24 cellular contexts compared by ENCODE assay signal in the genomic region with DNA sequence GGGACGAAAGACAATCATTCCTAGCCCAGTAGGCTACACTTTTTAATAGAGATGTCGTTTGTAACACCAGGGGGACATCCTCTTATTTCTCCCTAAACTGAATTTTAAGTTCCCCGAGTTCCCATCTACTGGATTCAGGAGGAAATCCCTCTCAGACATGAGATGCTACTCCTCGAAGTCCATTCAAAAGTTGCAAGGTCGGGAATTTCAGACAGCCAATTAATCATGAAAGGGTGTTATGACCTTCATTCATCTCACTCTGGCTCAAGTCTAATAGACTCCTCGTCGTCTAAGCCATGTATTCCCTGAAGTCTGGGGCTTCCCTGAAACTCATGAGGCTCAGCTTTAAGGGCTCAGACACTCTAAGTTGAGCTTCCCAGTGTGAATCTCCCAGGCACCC. TPM values are rescaled to one million over a fixed set of nuclear protein-coding genes. Genes with fewer than 3 reads are reported as not detected.
DNase-seq lines count a peak whose midpoint lies in the region; ATAC-seq, FAIRE-seq and TF ChIP-seq lines count a peak whose summit lies in the region.
"Had no signal": no experiment of that assay in that cellular context is flagged by ENCODE, and none has a peak within 500 bp of the region (broad histone marks: within the 10 kb centered on the region; RNA-seq: fewer than 3 reads in every experiment).

No MANE protein-coding gene starts in this region.

- H3K23ac ChIP-seq in H9 (ENCODE audit: insufficient read length, low read depth, low read length): no peak overlapping the region

- H3K79me2 ChIP-seq in H9 (ENCODE audit: insufficient read depth, low read length) (no peaks in the 10 kb centered on the region), neural progenitor cell (ENCODE audit: low read depth) (no peaks in the 10 kb centered on the region)

- H3K9me3 Mint-ChIP-seq in H9 (peaks cover 0 to 2% of the 10 kb centered on the region in 2 experiments; a peak in 2 of 5 replicates), glutamatergic neuron (ENCODE audit: unreplicated experiment) (peaks cover 12% of the 10 kb centered on the region), neural progenitor cell (peaks cover 2% of the 10 kb centered on the region)
- no peaks in the 10 kb centered on the region for H3K9me3 Mint-ChIP-seq in activated naive CD4-positive, alpha-beta T cell treated with anti-CD3 and anti-CD28 coated beads for 36 hours

- no peak overlapping the region for H2AFZ ChIP-seq in H9 (ENCODE audit: low read length)
- H2AFZ ChIP-seq in neural progenitor cell (replicated peaks): no peak overlapping the region
- H2AFZ ChIP-seq: PC-9 had no signal

- intact Hi-C loops in activated naive CD4-positive, alpha-beta T cell treated with anti-CD3 and anti-CD28 coated beads for 36 hours (cut with micrococcal nuclease): no loop called here

- H3K27ac ChIP-seq in A549: no peak overlapping the region
- H3K27ac ChIP-seq in H9 (ENCODE audit: insufficient read length, low read depth, low read length): no peak overlapping the region
- H3K27ac ChIP-seq in neural progenitor cell: no peak overlapping the region
- H3K27ac ChIP-seq: BLaER1, PC-9 had no signal

- H3K9ac ChIP-seq in H9 (ENCODE audit: extremely low read depth, insufficient read length, low read length) (no peak overlapping the region), neural progenitor cell (no peak overlapping the region)
- H3K9ac ChIP-seq: BLaER1 had no signal

- no peak for TF ChIP-seq EP300 in A549 (IDR thresholded peaks at IDR 0.05)

- DNase-seq in A549 (ENCODE audit: low read depth in 1 of 2, low spot score in 1 of 2) (no peak), H9 (no peak), glutamatergic neuron (no peak), neural progenitor cell (ENCODE audit: low spot score) (no peak), DMS53 (lab: John Stamatoyannopoulos, UW) (no peak), H54 (ENCODE audit: insufficient read length, low spot score) (no peak)
- DNase-seq in activated naive CD4-positive, alpha-beta T cell treated with anti-CD3 and anti-CD28 coated beads for 36 hours: no peak
- DNase-seq: CD4-positive, CD25-positive, alpha-beta regulatory T cell; GOT3; Karpas-422; NCI-H1092 treated with DMSO at 0.1 percent for 48 hours; NCI-H1436; NCI-H187; NCI-H446 treated with DMSO at 0.1 percent for 48 hours; NCI-H526 treated with DMSO at 0.1 percent for 48 hours; PC-9 had no signal

- no peak overlapping the region for H3T11ph ChIP-seq in H9 (ENCODE audit: low read length)

- H2BK20ac ChIP-seq in H9 (ENCODE audit: low read depth, low read length, poor library complexity, severe bottlenecking): no peak overlapping the region

- no peak overlapping the region for H2BK15ac ChIP-seq in H9 (ENCODE audit: low read depth, low read length)

- no peak overlapping the region for H2BK5ac ChIP-seq in H9 (ENCODE audit: insufficient read length, low read length)

- no peak overlapping the region for H4K91ac ChIP-seq in H9 (ENCODE audit: insufficient read length, low read depth, low read length)

- H3F3A ChIP-seq in neural progenitor cell (ENCODE audit: low read depth): peaks cover 11% of the 10 kb centered on the region

- no peak overlapping the region for H3K27ac Mint-ChIP-seq in H9
- H3K27ac Mint-ChIP-seq in glutamatergic neuron (ENCODE audit: unreplicated experiment): no peak overlapping the region
- H3K27ac Mint-ChIP-seq in neural progenitor cell: no peak overlapping the region
- H3K27ac Mint-ChIP-seq in activated naive CD4-positive, alpha-beta T cell treated with anti-CD3 and anti-CD28 coated beads for 36 hours: no peak overlapping the region
- H3K27ac Mint-ChIP-seq: CD4-positive, CD25-positive, alpha-beta regulatory T cell had no signal

- H3K56ac ChIP-seq in H9 (ENCODE audit: insufficient read length, low read depth, low read length): no peak overlapping the region

- H3K4ac ChIP-seq in H9 (ENCODE audit: low read depth, low read length): no peak overlapping the region

- H4K5ac ChIP-seq in H9 (ENCODE audit: insufficient read length, low read depth, low read length): no peak overlapping the region

- H3K4me1 ChIP-seq in A549: no peaks in the 10 kb centered on the region
- peaks cover 3% of the 10 kb centered on the region; the same call in 1 of the 2 replicates for H3K4me1 ChIP-seq in H9 (ENCODE audit: insufficient read depth, low read length)
- H3K4me1 ChIP-seq in neural progenitor cell: no peaks in the 10 kb centered on the region
- H3K4me1 ChIP-seq: BLaER1, SJSA1 had no signal

- H3K27me3 ChIP-seq in H9 (ENCODE audit: insufficient read depth, low read length): peaks cover 37% of the 10 kb centered on the region
- peaks cover 72% of the 10 kb centered on the region for H3K27me3 ChIP-seq in neural progenitor cell
- H3K27me3 ChIP-seq: BLaER1, SJSA1 had no signal

- FAIRE-seq in A549 (lab: Jason Lieb, UNC) (no peak), H54 (lab: Jason Lieb, UNC) (no peak)
- FAIRE-seq: G401.6 had no signal

- peaks cover 25 to 28% of the 10 kb centered on the region in 2 experiments for H3K4me1 Mint-ChIP-seq in H9
- peaks cover 2% of the 10 kb centered on the region for H3K4me1 Mint-ChIP-seq in glutamatergic neuron (ENCODE audit: low read depth, unreplicated experiment)
- H3K4me1 Mint-ChIP-seq in neural progenitor cell: peaks cover 16% of the 10 kb centered on the region
- H3K4me1 Mint-ChIP-seq in activated naive CD4-positive, alpha-beta T cell treated with anti-CD3 and anti-CD28 coated beads for 36 hours (ENCODE audit: low read depth): peaks cover 6% of the 10 kb centered on the region
- H3K4me1 Mint-ChIP-seq: CD4-positive, CD25-positive, alpha-beta regulatory T cell had no signal

- no peak overlapping the region for H2BK12ac ChIP-seq in H9 (ENCODE audit: insufficient read length, low read depth, low read length)

- no peak for TF ChIP-seq RAD21 in A549 (conservative IDR thresholded peaks at IDR 0.05 in 1 of 2, IDR thresholded peaks at IDR 0.05 in 1 of 2)

- peaks cover 23% of the 10 kb centered on the region for H3K23me2 ChIP-seq in H9 (ENCODE audit: insufficient read length, low read depth, low read length, poor library complexity, severe bottlenecking)

- H3K27me3 Mint-ChIP-seq in H9 (ENCODE audit: low read depth) (peaks cover 85% of the 10 kb centered on the region), glutamatergic neuron (ENCODE audit: unreplicated experiment) (peaks cover 25% of the 10 kb centered on the region), neural progenitor cell (ENCODE audit: insufficient read depth, low read depth) (peaks cover 40% of the 10 kb centered on the region)
- H3K27me3 Mint-ChIP-seq in activated naive CD4-positive, alpha-beta T cell treated with anti-CD3 and anti-CD28 coated beads for 36 hours (ENCODE audit: low read depth): peaks cover 45% of the 10 kb centered on the region

- H3K9me3 ChIP-seq in A549 (no peaks in the 10 kb centered on the region), H9 (ENCODE audit: control insufficient read depth, low read depth, low read length) (no peaks in the 10 kb centered on the region), neural progenitor cell (ENCODE audit: low read depth) (no peaks in the 10 kb centered on the region)
- H3K9me3 ChIP-seq: SJSA1 had no signal

- TF ChIP-seq POLR2A in A549 (IDR thresholded peaks at IDR 0.05; ENCODE audit: low read length): no peak
- TF ChIP-seq POLR2A in H54 (IDR thresholded peaks at IDR 0.05; ENCODE audit: low read depth, low read length): no peak

- no peak overlapping the region for H4K8ac ChIP-seq in H9 (replicated peaks; ENCODE audit: insufficient read length, low read depth, low read length)

- TF ChIP-seq CTCF in A549 (IDR thresholded peaks at IDR 0.05) (no peak), H9 (conservative IDR thresholded peaks at IDR 0.05) (no peak), glutamatergic neuron (IDR thresholded peaks at IDR 0.05; ENCODE audit: partially characterized antibody, unreplicated experiment) (no peak), neural progenitor cell (IDR thresholded peaks at IDR 0.05) (no peak)

- H3K4me2 ChIP-seq in A549 (no peak overlapping the region), H9 (ENCODE audit: insufficient read depth, insufficient read length, low read length) (peak overlapping the region; percentile 97), neural progenitor cell (no peak overlapping the region)
- H3K4me2 ChIP-seq: BLaER1, PC-9 had no signal

- H2AK5ac ChIP-seq in H9 (ENCODE audit: insufficient read length, low read length): no peak overlapping the region

- POLR2A ChIA-PET in A549 (lab: Yijun Ruan, JAX): no interaction called here

- H3K4me3 Mint-ChIP-seq in H9 (peak overlapping the region in 1 of 2 experiments; percentile 97; a peak in 4 of 5 replicates), glutamatergic neuron (ENCODE audit: unreplicated experiment) (peak overlapping the region; percentile 83), neural progenitor cell (peak overlapping the region; percentile 75)
- H3K4me3 Mint-ChIP-seq in activated naive CD4-positive, alpha-beta T cell treated with anti-CD3 and anti-CD28 coated beads for 36 hours: no peak overlapping the region
- H3K4me3 Mint-ChIP-seq: CD4-positive, CD25-positive, alpha-beta regulatory T cell had no signal

- 85% methylated on average over 7 of the region's 7 CpGs for WGBS in A549 (ENCODE audit: missing lambda C conversion rate)
- no CpG with 5 or more reads among the region's 7 CpGs for WGBS in H9 (ENCODE audit: extremely low coverage, insufficient read length, low lambda C conversion rate)

- H4K20me1 ChIP-seq in H9 (ENCODE audit: control insufficient read depth, insufficient read depth, insufficient read length) (no peaks in the 10 kb centered on the region), neural progenitor cell (ENCODE audit: low read depth) (no peaks in the 10 kb centered on the region)
- H4K20me1 ChIP-seq: BLaER1 had no signal

- no peaks in the 10 kb centered on the region for H3K36me3 ChIP-seq in neural progenitor cell
- H3K36me3 ChIP-seq: BLaER1, SJSA1 had no signal

- H3K36me3 Mint-ChIP-seq in H9 (ENCODE audit: insufficient read depth in 1 of 3, low read depth in 3 of 3): no peaks in the 10 kb centered on the region; a peak in 1 of 7 replicates
- H3K36me3 Mint-ChIP-seq in glutamatergic neuron (ENCODE audit: unreplicated experiment): peaks cover 11% of the 10 kb centered on the region
- H3K36me3 Mint-ChIP-seq in neural progenitor cell: peaks cover 6% of the 10 kb centered on the region
- H3K36me3 Mint-ChIP-seq in activated naive CD4-positive, alpha-beta T cell treated with anti-CD3 and anti-CD28 coated beads for 36 hours (ENCODE audit: low read depth): peaks cover 4% of the 10 kb centered on the region
- H3K36me3 Mint-ChIP-seq: CD4-positive, CD25-positive, alpha-beta regulatory T cell had no signal

- H3K18ac ChIP-seq in H9 (ENCODE audit: insufficient read length, low read depth, low read length): no peak overlapping the region

- H3K4me3 ChIP-seq in A549 (no peak overlapping the region), neural progenitor cell (no peak overlapping the region)
- H3K4me3 ChIP-seq: BLaER1, PC-9 had no signal

- ATAC-seq in A549: no peak
- no peak for ATAC-seq in GM19328 (IDR thresholded peaks at IDR 0.05; ENCODE audit: unreplicated experiment)
- ATAC-seq: Right ventricle myocardium inferior had no signal

- H3K14ac ChIP-seq in H9 (ENCODE audit: insufficient read depth, low read length): no peak overlapping the region

- H2BK120ac ChIP-seq in H9 (ENCODE audit: low read depth, low read length, poor library complexity, severe bottlenecking): no peak overlapping the region

- CTCF ChIA-PET in A549 (lab: Yijun Ruan, JAX): no interaction called here
- CTCF ChIA-PET in activated naive CD4-positive, alpha-beta T cell treated with anti-CD3 and anti-CD28 coated beads for 36 hours (lab: Charles Lee): no interaction called here

- H3K79me1 ChIP-seq in H9 (ENCODE audit: insufficient read depth, low read depth, low read length, poor library complexity, severe bottlenecking): no peaks in the 10 kb centered on the region

RNA-seq across cellular contexts. Expression of a gene that starts 1.2 kb away (rescaled TPM):
- polyA plus RNA-seq in A549 (2011; rRNA removed) (2.2 and 2.9 TPM in 2 replicates), A549 (2017; fragmentation: RNase III; extraction: RNeasy Plus Mini Kit Qiagen cat#74134 plus additional on column Dnase treatment) (0.76 to 1.2 TPM (median 1.1 TPM) in 3 replicates)
- 0.20 and 0.29 TPM in 2 replicates for polyA plus RNA-seq in A549 (2012; cell fraction: cytosol; rRNA removed)
- polyA plus RNA-seq in A549 (2012; cell fraction: nucleus; rRNA removed): 0.19 and 0.49 TPM in 2 replicates
- polyA minus RNA-seq in A549 (2011; rRNA and poly(A)+ RNA removed): 0.78 and 0.95 TPM in 2 replicates
- total RNA-seq in H9 (2021) (0.35 and 0.61 TPM in 2 replicates), glutamatergic neuron (ENCODE audit: unreplicated experiment) (0.47 TPM), neural progenitor cell (ENCODE audit: low replicate concordance) (1.2 and 1.8 TPM in 2 replicates)
- not detected for total RNA-seq in activated naive CD4-positive, alpha-beta T cell treated with anti-CD3 and anti-CD28 coated beads for 36 hours
- total RNA-seq: A172; CD4-positive, CD25-positive, alpha-beta regulatory T cell; PC-9 had no signal
- polyA plus RNA-seq: CD4-positive, CD25-positive, alpha-beta regulatory T cell had no signal

RNA-seq across cellular contexts. Expression of a gene that starts 58.5 kb away (rescaled TPM):
- polyA plus RNA-seq in A549 (2011; rRNA removed): 1.9 and 2.0 TPM in 2 replicates
- polyA plus RNA-seq in A549 (2012; cell fraction: cytosol; rRNA removed): 0.21 TPM in 2 replicates
- 0.22 TPM in 2 replicates for polyA plus RNA-seq in A549 (2012; cell fraction: nucleus; rRNA removed)
- 0.63 to 0.87 TPM (median 0.73 TPM) in 3 replicates for polyA plus RNA-seq in A549 (2017; fragmentation: RNase III; extraction: RNeasy Plus Mini Kit Qiagen cat#74134 plus additional on column Dnase treatment)
- 2.2 and 2.4 TPM in 2 replicates for polyA minus RNA-seq in A549 (2011; rRNA and poly(A)+ RNA removed)
- 24.9 and 26.1 TPM in 2 replicates for total RNA-seq in H9 (2021)
- 31.4 TPM for total RNA-seq in glutamatergic neuron (ENCODE audit: unreplicated experiment)
- total RNA-seq in neural progenitor cell (ENCODE audit: low replicate concordance): 11.9 and 16.0 TPM in 2 replicates
- under 1 TPM in 1 of 2 experiments, not detected in 1; 0.02 TPM for total RNA-seq in activated naive CD4-positive, alpha-beta T cell treated with anti-CD3 and anti-CD28 coated beads for 36 hours
- total RNA-seq: A172; CD4-positive, CD25-positive, alpha-beta regulatory T cell; RPMI7951 had no signal
- polyA plus RNA-seq: AG04450; CD4-positive, CD25-positive, alpha-beta regulatory T cell had no signal

Comparison
In these comparisons a context has a peak if more than half of its experiments do, and no peak if none do; other contexts are left out.
1. RNA of a gene that starts 58.5 kb away (total RNA-seq): 31.4 TPM in glutamatergic neuron (single experiment), 24.9 to 26.1 TPM in H9 and 11.9 to 16.0 TPM in neural progenitor cell; 0.02 TPM in activated naive CD4-positive, alpha-beta T cell treated with anti-CD3 and anti-CD28 coated beads for 36 hours; every median in the first group is over 10 times any median in the second.